ENCODE assay signal across 29 cellular contexts in genomic region chr2:21289994-21290393, GRCh38.
DNase-seq lines count a peak whose midpoint lies in the region; ATAC-seq and TF ChIP-seq lines count a peak whose summit lies in the region.
"Had no signal": no experiment of that assay in that cellular context is flagged by ENCODE, and none has a peak within 500 bp of the region (broad histone marks: within the 10 kb centered on the region; RNA-seq: fewer than 3 reads in every experiment).

No MANE protein-coding gene starts in this region.

- no peaks in the 10 kb centered on the region for H3K9me3 ChIP-seq in heart right ventricle
- no peaks in the 10 kb centered on the region for H3K9me3 ChIP-seq in mesodermal cell (ENCODE audit: control insufficient read depth, low read length)
- H3K9me3 ChIP-seq in tibial artery: no peaks in the 10 kb centered on the region
- H3K9me3 ChIP-seq: adrenal gland, right lobe of liver, upper lobe of left lung had no signal

- H3K4me1 Mint-ChIP-seq in WTC11: peaks cover 23% of the 10 kb centered on the region
- H3K4me1 Mint-ChIP-seq: naive thymus-derived CD8-positive, alpha-beta T cell had no signal

- TF ChIP-seq CTCF in WTC11 (IDR thresholded peaks at IDR 0.05): no peak
- no peak for TF ChIP-seq CTCF in heart right ventricle (IDR thresholded peaks at IDR 0.05)
- no peak for TF ChIP-seq CTCF in tibial artery (IDR thresholded peaks at IDR 0.05)

- POLR2A ChIA-PET in WTC11 (lab: Charles Lee): no interaction called here

- H3K27me3 Mint-ChIP-seq in WTC11 (ENCODE audit: low read depth): no peaks in the 10 kb centered on the region

- intact Hi-C loops in heart right ventricle (cut with DNase I) (no loop called here), tibial artery (cut with DNase I; ENCODE audit: low total_unique reads) (no loop called here)

- no peaks in the 10 kb centered on the region for H3K9me3 Mint-ChIP-seq in WTC11

- H3K27me3 ChIP-seq in heart right ventricle (no peaks in the 10 kb centered on the region), tibial artery (no peaks in the 10 kb centered on the region)
- H3K27me3 ChIP-seq: adrenal gland, right lobe of liver, upper lobe of left lung had no signal

- no peak for DNase-seq in WTC11 (ENCODE audit: low spot score)
- DNase-seq in heart right ventricle: no peak
- DNase-seq in tibial artery: no peak
- no peak for DNase-seq in cerebellum (ENCODE audit: low spot score)
- no peak for DNase-seq in NCI-H1930 (lab: John Stamatoyannopoulos, UW)
- DNase-seq in anterior cingulate cortex (lab: John Stamatoyannopoulos, UW): no peak
- DNase-seq: activated CD4-positive, CD25-positive, alpha-beta regulatory T cell; activated naive CD4-positive, alpha-beta T cell treated with Interleukin-2 at 50 U/mL for 16 hours; activated T-cell treated with anti-CD3 and anti-CD28 coated beads, Interleukin-2, amount 50 U/mL, for 72 hours; adrenal gland; C1 segment of cervical spinal cord; COR-L47; cortex of kidney; GF-D8; MV-4-11; naive thymus-derived CD8-positive, alpha-beta T cell; NCI-H1694 treated with DMSO at 0.1 percent for 48 hours; NCI-H2171 treated with DMSO at 0.1 percent for 48 hours; NCI-H526; NK-92 treated with Interleukin-12 subunit alpha and Interleukin-12 subunit beta, amount 100 ng/mL, for 24 hours; right lobe of liver; SIG-M5; stimulated activated CD4-positive, alpha-beta T cell treated with anti-CD3 and anti-CD28 coated beads, Interleukin-12 subunit alpha, Interleukin-12 subunit beta, amount 100 ng/mL, for 4 hours; stimulated activated CD4-positive, alpha-beta T cell treated with anti-CD3 and anti-CD28 coated beads, Interleukin-4, amount 100 ng/mL, for 1 hour; upper lobe of left lung had no signal

- H3K4me3 Mint-ChIP-seq in WTC11: no peak overlapping the region
- H3K4me3 Mint-ChIP-seq: activated T-cell treated with anti-CD3 and anti-CD28 coated beads, Interleukin-2, amount 50 U/mL, for 72 hours; naive thymus-derived CD8-positive, alpha-beta T cell had no signal

- H3K27ac Mint-ChIP-seq in WTC11: no peak overlapping the region
- H3K27ac Mint-ChIP-seq: activated T-cell treated with anti-CD3 and anti-CD28 coated beads, Interleukin-2, amount 50 U/mL, for 72 hours; naive thymus-derived CD8-positive, alpha-beta T cell had no signal

- peak; percentile 36 for ATAC-seq in WTC11
- peak; percentile 52 to 86 (median 71) for ATAC-seq in heart right ventricle
- no peak for ATAC-seq in HG02973 (IDR thresholded peaks at IDR 0.05; ENCODE audit: unreplicated experiment)
- ATAC-seq: activated T-cell treated with anti-CD3 and anti-CD28 coated beads, Interleukin-2, amount 50 U/mL, for 72 hours; naive thymus-derived CD8-positive, alpha-beta T cell; right lobe of liver had no signal

- H3K36me3 Mint-ChIP-seq in WTC11: no peaks in the 10 kb centered on the region
- H3K36me3 Mint-ChIP-seq: naive thymus-derived CD8-positive, alpha-beta T cell had no signal

- H3K36me3 ChIP-seq in heart right ventricle (no peaks in the 10 kb centered on the region), mesodermal cell (ENCODE audit: control insufficient read depth, insufficient read depth, low read length) (no peaks in the 10 kb centered on the region), tibial artery (no peaks in the 10 kb centered on the region)
- H3K36me3 ChIP-seq: adrenal gland, right lobe of liver, upper lobe of left lung had no signal

- CTCF ChIA-PET in WTC11 (lab: Charles Lee): no interaction called here

- H3K4me1 ChIP-seq in heart right ventricle: peaks cover 0 to 27% (median 9%) of the 10 kb centered on the region in 9 donors
- peaks cover 11% of the 10 kb centered on the region for H3K4me1 ChIP-seq in mesodermal cell (ENCODE audit: control insufficient read depth, insufficient read depth, low read length, poor library complexity, severe bottlenecking)
- peaks cover 0 to 39% (median 22%) of the 10 kb centered on the region in 4 donors for H3K4me1 ChIP-seq in tibial artery
- H3K4me1 ChIP-seq: parathyroid adenoma, right lobe of liver, upper lobe of left lung had no signal

- H3K27ac ChIP-seq in heart right ventricle: peak overlapping the region in 7 of 10 donors; percentile 41 to 75 (median 53)
- peak overlapping the region; percentile 39 for H3K27ac ChIP-seq in mesodermal cell (ENCODE audit: low read depth, low read length, severe bottlenecking)
- H3K27ac ChIP-seq in tibial artery: peak overlapping the region; percentile 7 to 11
- H3K27ac ChIP-seq: adrenal gland, KMS-11, parathyroid adenoma, right lobe of liver, upper lobe of left lung had no signal

- WGBS in heart right ventricle, 2 donors: 56 to 72% methylated on average over 4 of the region's 4 CpGs
- WGBS in mesodermal cell (ENCODE audit: insufficient coverage in 2 of 2), 2 experiments: 62 to 75% methylated on average over 2 to 4 of the region's 4 CpGs

- H3K4me3 ChIP-seq in heart right ventricle: no peak overlapping the region
- no peak overlapping the region for H3K4me3 ChIP-seq in mesodermal cell (ENCODE audit: extremely low read depth, insufficient read depth, low read length, poor library complexity, severe bottlenecking)
- no peak overlapping the region for H3K4me3 ChIP-seq in tibial artery
- H3K4me3 ChIP-seq: adrenal gland, right lobe of liver, upper lobe of left lung had no signal

TF ChIP-seq in WTC11, 78 proteins besides CTCF, POLR2A, EP300 and RAD21:
- TF ChIP-seq ETV6 (CRISPR knock-in tag; IDR thresholded peaks at IDR 0.05) (no peak), TP53 (CRISPR knock-in tag; IDR thresholded peaks at IDR 0.05) (no peak), RELA (CRISPR knock-in tag; IDR thresholded peaks at IDR 0.05; ENCODE audit: borderline replicate concordance) (no peak), SOX15 (CRISPR knock-in tag; IDR thresholded peaks at IDR 0.05) (no peak), ZNF423 (CRISPR knock-in tag; IDR thresholded peaks at IDR 0.05) (no peak), ATF1 (CRISPR knock-in tag; IDR thresholded peaks at IDR 0.05) (no peak)
TF ChIP-seq in WTC11: peak in this region for 0.
